36 cellular contexts compared by ENCODE assay signal in the genomic region with DNA sequence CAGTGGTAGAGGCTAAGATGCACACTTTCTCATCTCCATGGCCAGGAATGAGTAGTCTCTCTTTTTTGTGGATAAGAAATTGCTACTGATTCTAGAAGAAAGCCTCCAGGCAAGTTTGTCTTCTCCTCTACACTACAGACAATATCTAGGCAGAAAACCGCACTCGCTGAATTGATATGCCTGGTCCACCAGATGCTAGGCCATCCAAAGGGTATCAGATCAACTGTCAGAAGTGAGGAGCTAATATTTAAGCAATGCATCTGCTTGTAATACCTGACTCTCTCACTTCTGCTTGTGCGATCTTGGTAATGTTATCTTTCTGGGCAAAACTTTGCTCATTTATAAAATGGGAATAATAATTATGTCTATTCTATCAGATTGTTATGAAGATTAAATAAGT. TPM values are rescaled to one million over a fixed set of nuclear protein-coding genes. Genes with fewer than 3 reads are reported as not detected.
"Had no signal": no experiment of that assay in that cellular context is flagged by ENCODE, and none has a peak within 500 bp of the region (broad histone marks: within the 10 kb centered on the region; RNA-seq: fewer than 3 reads in every experiment).

No MANE protein-coding gene starts in this region.

- ATAC-seq: activated CD8-positive, alpha-beta T cell treated with anti-CD3 and anti-CD28 coated beads for 36 hours; activated naive CD4-positive, alpha-beta T cell treated with anti-CD3 and anti-CD28 coated beads, Interleukin-2, amount 50 U/mL, for 72 hours; activated T-cell treated with anti-CD3 and anti-CD28 coated beads, Interleukin-2, amount 50 U/mL, for 4 hours; activated T-cell treated with anti-CD3 and anti-CD28 coated beads, Interleukin-2, amount 50 U/mL, for 72 hours; activated T-helper 17 cell treated with anti-CD3 and anti-CD28 coated beads, Interleukin-2, amount 50 U/mL, for 72 hours; body of pancreas had no signal

- H3K4me3 Mint-ChIP-seq: activated B cell treated with CpG ODN at 0.5 μM for 24 hours; activated CD4-positive, alpha-beta memory T cell treated with anti-CD3 and anti-CD28 coated beads for 36 hours; activated CD4-positive, alpha-beta T cell treated with anti-CD3 and anti-CD28 coated beads, Interleukin-2, amount 10 ng/mL, durations not matched to agents 24 days and 14 days; activated CD8-positive, alpha-beta T cell treated with anti-CD3 and anti-CD28 coated beads for 36 hours; activated naive CD4-positive, alpha-beta T cell treated with anti-CD3 and anti-CD28 coated beads for 36 hours; activated naive CD8-positive, alpha-beta T cell treated with anti-CD3 and anti-CD28 coated beads for 36 hours; activated T-cell treated with anti-CD3 and anti-CD28 coated beads, Interleukin-2, amount 50 U/mL, for 4 hours; activated T-cell treated with anti-CD3 and anti-CD28 coated beads, Interleukin-2, amount 50 U/mL, for 72 hours; activated T-helper 1 cell treated with anti-CD3 and anti-CD28 coated beads, Interleukin-12 subunit alpha, Interleukin-12 subunit beta, Interleukin-2, Interleukin-4 antibody, amounts not matched to agents 30 ng/mL and 10 ng/mL and 1 ng/mL, durations not matched to agents 14 hours and 24 hours and 36 hours; activated T-helper 17 cell treated with anti-CD3 and anti-CD28 coated beads, Interleukin-2, amount 50 U/mL, for 72 hours; T-helper 1 cell treated with Interleukin-12 subunit alpha and Interleukin-12 subunit beta and Interleukin-4 antibody, amounts not matched to agents 30 μg/mL and 1 μg/mL, for 36 hours; T-helper 2 cell treated with Interferon-gamma antibody and Interleukin-4, amounts not matched to agents 5 μg/mL and 100 μg/mL, for 36 hours had no signal

- H3K27me3 ChIP-seq: adrenal gland, body of pancreas, brain microvascular endothelial cell, breast epithelium had no signal

- H3K36me3 Mint-ChIP-seq: activated CD4-positive, alpha-beta memory T cell treated with anti-CD3 and anti-CD28 coated beads for 36 hours; activated naive CD4-positive, alpha-beta T cell treated with anti-CD3 and anti-CD28 coated beads, Interleukin-2, amount 50 U/mL, for 72 hours; activated naive CD8-positive, alpha-beta T cell treated with anti-CD3 and anti-CD28 coated beads for 36 hours had no signal

- H3K4me1 ChIP-seq: adrenal gland, body of pancreas, breast epithelium had no signal

- H3K36me3 ChIP-seq: adrenal gland, brain microvascular endothelial cell, breast epithelium had no signal

- H3K9me3 Mint-ChIP-seq: activated B cell treated with CpG ODN at 0.5 μM for 24 hours; activated CD4-positive, alpha-beta memory T cell treated with anti-CD3 and anti-CD28 coated beads for 36 hours; activated CD4-positive, alpha-beta T cell treated with anti-CD3 and anti-CD28 coated beads, Interleukin-2, amount 10 ng/mL, durations not matched to agents 24 days and 14 days; activated CD8-positive, alpha-beta T cell treated with anti-CD3 and anti-CD28 coated beads for 36 hours; activated naive CD4-positive, alpha-beta T cell treated with anti-CD3 and anti-CD28 coated beads for 36 hours; activated naive CD4-positive, alpha-beta T cell treated with anti-CD3 and anti-CD28 coated beads, Interleukin-2, amount 50 U/mL, for 72 hours; activated naive CD8-positive, alpha-beta T cell treated with anti-CD3 and anti-CD28 coated beads for 36 hours; activated T-cell treated with anti-CD3 and anti-CD28 coated beads, Interleukin-2, amount 50 U/mL, for 4 hours; activated T-cell treated with anti-CD3 and anti-CD28 coated beads, Interleukin-2, amount 50 U/mL, for 72 hours; activated T-helper 17 cell treated with anti-CD3 and anti-CD28 coated beads, Interleukin-2, amount 50 U/mL, for 72 hours; T-helper 1 cell treated with Interleukin-12 subunit alpha and Interleukin-12 subunit beta and Interleukin-4 antibody, amounts not matched to agents 30 μg/mL and 1 μg/mL, for 36 hours; T-helper 2 cell treated with Interferon-gamma antibody and Interleukin-4, amounts not matched to agents 5 μg/mL and 100 μg/mL, for 36 hours had no signal

- H3K4me1 Mint-ChIP-seq: activated CD4-positive, alpha-beta T cell treated with anti-CD3 and anti-CD28 coated beads, Interleukin-2, amount 10 ng/mL, durations not matched to agents 24 days and 14 days had no signal

- H3K27me3 Mint-ChIP-seq: activated B cell treated with CpG ODN at 0.5 μM for 24 hours; activated CD4-positive, alpha-beta memory T cell treated with anti-CD3 and anti-CD28 coated beads for 36 hours; activated CD8-positive, alpha-beta T cell treated with anti-CD3 and anti-CD28 coated beads for 36 hours; activated naive CD8-positive, alpha-beta T cell treated with anti-CD3 and anti-CD28 coated beads for 36 hours; activated T-helper 17 cell treated with anti-CD3 and anti-CD28 coated beads, Interleukin-2, amount 50 U/mL, for 72 hours had no signal

- H3K27ac ChIP-seq: adrenal gland, body of pancreas, brain microvascular endothelial cell, breast epithelium, VCaP had no signal

- H3K27ac Mint-ChIP-seq: activated B cell treated with CpG ODN at 0.5 μM for 24 hours; activated CD4-positive, alpha-beta memory T cell treated with anti-CD3 and anti-CD28 coated beads for 36 hours; activated CD4-positive, alpha-beta T cell treated with anti-CD3 and anti-CD28 coated beads, Interleukin-2, amount 10 ng/mL, durations not matched to agents 24 days and 14 days; activated CD8-positive, alpha-beta T cell treated with anti-CD3 and anti-CD28 coated beads for 36 hours; activated naive CD4-positive, alpha-beta T cell treated with anti-CD3 and anti-CD28 coated beads for 36 hours; activated naive CD4-positive, alpha-beta T cell treated with anti-CD3 and anti-CD28 coated beads, Interleukin-2, amount 50 U/mL, for 72 hours; activated naive CD8-positive, alpha-beta T cell treated with anti-CD3 and anti-CD28 coated beads for 36 hours; activated T-cell treated with anti-CD3 and anti-CD28 coated beads, Interleukin-2, amount 50 U/mL, for 72 hours; activated T-helper 1 cell treated with anti-CD3 and anti-CD28 coated beads, Interleukin-12 subunit alpha, Interleukin-12 subunit beta, Interleukin-2, Interleukin-4 antibody, amounts not matched to agents 30 ng/mL and 10 ng/mL and 1 ng/mL, durations not matched to agents 14 hours and 24 hours and 36 hours; activated T-helper 17 cell treated with anti-CD3 and anti-CD28 coated beads, Interleukin-2, amount 50 U/mL, for 72 hours; T-helper 1 cell treated with Interleukin-12 subunit alpha and Interleukin-12 subunit beta and Interleukin-4 antibody, amounts not matched to agents 30 μg/mL and 1 μg/mL, for 36 hours; T-helper 2 cell treated with Interferon-gamma antibody and Interleukin-4, amounts not matched to agents 5 μg/mL and 100 μg/mL, for 36 hours had no signal

- DNase-seq: activated B cell treated with CpG ODN at 0.5 μM for 24 hours; activated CD4-positive, alpha-beta memory T cell treated with anti-CD3 and anti-CD28 coated beads for 36 hours; activated CD4-positive, alpha-beta T cell treated with anti-CD3 and anti-CD28 coated beads for 4 hours; activated CD4-positive, alpha-beta T cell treated with anti-CD3 and anti-CD28 coated beads, Interleukin-2, amount 10 ng/mL, durations not matched to agents 24 days and 14 days; activated CD4-positive, alpha-beta T cell treated with anti-CD3 and anti-CD28 coated beads, Interleukin-2, amount 50 U/mL, for 1 hour; activated CD4-positive, alpha-beta T cell treated with anti-CD3 and anti-CD28 coated beads, Interleukin-2, amount 50 U/mL, for 4 hours; activated CD4-positive, CD25-positive, alpha-beta regulatory T cell treated with anti-CD3 and anti-CD28 coated beads, Interleukin-2, amount 50 U/mL, for 72 hours; activated CD8-positive, alpha-beta memory T cell treated with anti-CD3 and anti-CD28 coated beads, Interleukin-2, amount 50 U/mL, for 4 hours; activated CD8-positive, alpha-beta T cell treated with anti-CD3 and anti-CD28 coated beads for 36 hours; activated effector memory CD4-positive, alpha-beta T cell treated with anti-CD3 and anti-CD28 coated beads, Interleukin-2, amount 50 U/mL, for 16 hours; activated gamma-delta T cell treated with Interleukin-2 at 50 U/mL for 16 hours; activated naive CD4-positive, alpha-beta T cell; activated naive CD4-positive, alpha-beta T cell treated with anti-CD3 and anti-CD28 coated beads for 36 hours; activated naive CD4-positive, alpha-beta T cell treated with anti-CD3 and anti-CD28 coated beads, Interleukin-2, amount 50 U/mL, for 16 hours; activated naive CD8-positive, alpha-beta T cell treated with anti-CD3 and anti-CD28 coated beads for 36 hours; activated T-cell treated with anti-CD3 and anti-CD28 coated beads for 4 hours; activated T-cell treated with anti-CD3 and anti-CD28 coated beads, Interleukin-2, amount 50 U/mL, for 1 hour; activated T-cell treated with anti-CD3 and anti-CD28 coated beads, Interleukin-2, amount 50 U/mL, for 4 hours; activated T-cell treated with anti-CD3 and anti-CD28 coated beads, Interleukin-2, amount 50 U/mL, for 72 hours; adrenal gland; amniotic stem cell; aorta; body of pancreas; central memory CD4-positive, alpha-beta T cell; T-helper 2 cell; T-helper 9 cell had no signal

- H3K4me3 ChIP-seq: adrenal gland, body of pancreas, breast epithelium had no signal

- H3K9me3 ChIP-seq: adrenal gland, body of pancreas, breast epithelium had no signal

RNA-seq across cellular contexts. Expression of a gene that starts 45.0 kb away (rescaled TPM):
- total RNA-seq: activated B cell treated with CpG ODN at 0.5 μM for 24 hours; activated CD4-positive, alpha-beta memory T cell treated with anti-CD3 and anti-CD28 coated beads for 36 hours; activated CD4-positive, alpha-beta T cell treated with anti-CD3 and anti-CD28 coated beads, Interleukin-2, amount 10 ng/mL, durations not matched to agents 24 days and 14 days; activated CD8-positive, alpha-beta memory T cell treated with anti-CD3 and anti-CD28 coated beads for 36 hours; activated CD8-positive, alpha-beta T cell treated with anti-CD3 and anti-CD28 coated beads for 36 hours; activated naive CD4-positive, alpha-beta T cell treated with anti-CD3 and anti-CD28 coated beads for 36 hours; activated naive CD4-positive, alpha-beta T cell treated with anti-CD3 and anti-CD28 coated beads, Interleukin-2, amount 50 U/mL, for 72 hours; activated naive CD8-positive, alpha-beta T cell treated with anti-CD3 and anti-CD28 coated beads for 36 hours; activated T-helper 1 cell treated with anti-CD3 and anti-CD28 coated beads, Interleukin-12 subunit alpha, Interleukin-12 subunit beta, Interleukin-2, Interleukin-4 antibody, amounts not matched to agents 30 ng/mL and 10 ng/mL and 1 ng/mL, durations not matched to agents 14 hours and 24 hours and 36 hours; activated T-helper 17 cell treated with anti-CD3 and anti-CD28 coated beads, Interleukin-2, amount 50 U/mL, for 72 hours; astrocyte had no signal
